9 cellular contexts compared by ENCODE assay signal in genomic region chr10:18214692-18215563, GRCh38.
DNase-seq lines count a peak whose midpoint lies in the region; ATAC-seq and TF ChIP-seq lines count a peak whose summit lies in the region.
"Had no signal": no experiment of that assay in that cellular context is flagged by ENCODE, and none has a peak within 500 bp of the region (broad histone marks: within the 10 kb centered on the region; RNA-seq: fewer than 3 reads in every experiment).

No MANE protein-coding gene starts in this region.

- in situ Hi-C loops in Caki2 (cut with HindIII; ENCODE audit: low pct_unique_long_range_greater_than_20kb, low sequenced_read_pairs), result no loop called here
- in situ Hi-C loops in mammary epithelial cell (cut with MboI; ENCODE audit: low sequenced_read_pairs in 2 of 2), result loop anchor here in 1 of 2 donors (25.0 kb wide), 1 partner anchor 353 kb away; no protein-coding TSS in a partner anchor

- H3K27me3 ChIP-seq in mammary epithelial cell (ENCODE audit: insufficient read depth, low read length) (no peaks in the 10 kb centered on the region), tibial artery (no peaks in the 10 kb centered on the region)
- H3K27me3 ChIP-seq: SJSA1 had no signal

- CTCF ChIA-PET in mammary epithelial cell (lab: Charles Lee; ENCODE audit: low non-redundant PET), result no interaction called here

- H3K4me1 ChIP-seq in mammary epithelial cell (ENCODE audit: insufficient read depth, low read length) (no peaks in the 10 kb centered on the region), tibial artery (peaks cover 0 to 3% (median 0%) of the 10 kb centered on the region in 4 donors)
- H3K4me1 ChIP-seq: SJSA1 had no signal

- H4K20me1 ChIP-seq in mammary epithelial cell (ENCODE audit: insufficient read depth, low read length), result no peaks in the 10 kb centered on the region

- no peaks in the 10 kb centered on the region for H3K79me2 ChIP-seq in mammary epithelial cell (ENCODE audit: insufficient read depth, low read length)

- peak; percentile 77 for ATAC-seq in GM19395 (IDR thresholded peaks at IDR 0.05; ENCODE audit: unreplicated experiment)
- no peak for ATAC-seq in HG03045 (IDR thresholded peaks at IDR 0.05; ENCODE audit: unreplicated experiment)

- TF ChIP-seq CTCF in mammary epithelial cell (conservative IDR thresholded peaks at IDR 0.05 in 1 of 2, IDR thresholded peaks at IDR 0.05 in 1 of 2; ENCODE audit: extremely low read depth in 1 of 2, insufficient read depth in 1 of 2, low read depth in 1 of 2, low read length in 2 of 2) (peak; percentile 41 to 79), tibial artery (IDR thresholded peaks at IDR 0.05) (peak; percentile 88 to 89)

- 37% methylated on average over 10 of the region's 10 CpGs for WGBS in mammary epithelial cell (ENCODE audit: low coverage, missing lambda C conversion rate)

- H3K9ac ChIP-seq in mammary epithelial cell (ENCODE audit: insufficient read depth, low read length), result no peak overlapping the region

- H3K27ac ChIP-seq in mammary epithelial cell (ENCODE audit: insufficient read depth, low read depth, low read length) (no peak overlapping the region), tibial artery (no peak overlapping the region)
- H3K27ac ChIP-seq: SJSA1 had no signal

- DNase-seq in Caki2 (ENCODE audit: low read depth) (peak; percentile 30), NCI-H69 (lab: John Stamatoyannopoulos, UW) (peak; percentile 6), mammary epithelial cell (peak; percentile 17), kidney glomerular epithelial cell (lab: John Stamatoyannopoulos, UW) (peak; percentile 40), tibial artery (peak in 1 of 2 donors; percentile 53), COR-L47 (lab: John Stamatoyannopoulos, UW) (no peak)

- H3K4me3 ChIP-seq in mammary epithelial cell (replicated peaks in 1 of 3; ENCODE audit: insufficient read depth in 1 of 3, low read depth in 2 of 3, low read length in 3 of 3), result no peak overlapping the region
- no peak overlapping the region for H3K4me3 ChIP-seq in tibial artery
- H3K4me3 ChIP-seq: SJSA1 had no signal

- no TSS peak for BruUV-seq in mammary epithelial cell (replicated peaks; lab: Mats Ljungman, UMichigan)

- H3K36me3 ChIP-seq in mammary epithelial cell (ENCODE audit: insufficient read depth, low read length), result no peaks in the 10 kb centered on the region
- no peaks in the 10 kb centered on the region for H3K36me3 ChIP-seq in tibial artery
- H3K36me3 ChIP-seq: SJSA1 had no signal

- H3K9me3 ChIP-seq in mammary epithelial cell (replicated peaks; ENCODE audit: insufficient read depth, low read length) (no peaks in the 10 kb centered on the region), tibial artery (no peaks in the 10 kb centered on the region)
- H3K9me3 ChIP-seq: SJSA1 had no signal

- no peak overlapping the region for H3K4me2 ChIP-seq in mammary epithelial cell (ENCODE audit: insufficient read depth, low read depth, low read length)

- H2AFZ ChIP-seq in mammary epithelial cell (ENCODE audit: low read depth, low read length), result no peak overlapping the region

- dilution Hi-C loops in mammary epithelial cell (cut with HindIII; ENCODE audit: low sequenced_read_pairs), result no loop called here

- intact Hi-C loops in mammary epithelial cell (cut with micrococcal nuclease) (loop anchor here (1.0 kb wide), 3 partner anchors 305 to 473 kb away; no protein-coding TSS in a partner anchor), tibial artery (cut with DNase I; ENCODE audit: low total_unique reads) (loop anchor here (5.0 to 10.0 kb wide), 2 partner anchors 110 to 303 kb away; no protein-coding TSS in a partner anchor)
